In the genomic region with DNA sequence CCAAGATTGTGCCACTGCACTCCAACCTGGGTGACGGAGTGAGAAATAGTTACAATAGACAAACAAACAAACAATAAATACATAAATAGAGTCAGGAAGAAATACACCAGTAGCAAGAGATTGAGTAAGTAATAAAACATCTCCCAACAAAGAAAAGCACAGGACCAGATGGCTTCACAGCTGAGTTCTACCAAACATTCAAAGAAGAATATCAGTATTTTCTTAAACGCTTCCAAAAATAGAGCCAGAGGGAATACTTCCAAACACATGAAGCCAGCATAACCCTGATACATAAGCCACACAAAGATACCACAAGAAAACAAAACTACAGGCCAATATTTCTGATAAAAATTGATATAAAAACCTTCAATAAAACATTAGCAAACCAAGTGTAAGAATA, we compare ENCODE assay signal across 17 cellular contexts. TPM values are rescaled to one million over a fixed set of nuclear protein-coding genes. Genes with fewer than 3 reads are reported as not detected.
DNase-seq lines count a peak whose midpoint lies in the region; ATAC-seq and TF ChIP-seq lines count a peak whose summit lies in the region.
"Had no signal": no experiment of that assay in that cellular context is flagged by ENCODE, and none has a peak within 500 bp of the region (broad histone marks: within the 10 kb centered on the region; RNA-seq: fewer than 3 reads in every experiment).

No MANE protein-coding gene starts in this region.

- H3K9ac ChIP-seq in endodermal cell (ENCODE audit: extremely low read depth, low read length, poor library complexity, severe bottlenecking), result no peak overlapping the region

- H3K36me3 Mint-ChIP-seq in endodermal cell (ENCODE audit: low read depth), result no peaks in the 10 kb centered on the region
- H3K36me3 Mint-ChIP-seq: CD14-positive monocyte; CD8-positive, alpha-beta T cell had no signal

- peaks cover 11% of the 10 kb centered on the region for H3K9me3 ChIP-seq in left ventricle myocardium inferior (replicated peaks)
- H3K9me3 ChIP-seq in endodermal cell (ENCODE audit: control insufficient read depth, low read length), result no peaks in the 10 kb centered on the region

- intact Hi-C loops in Right ventricle myocardium superior (cut with DNase I) (no loop called here), cardiac septum (cut with DNase I) (no loop called here), left ventricle myocardium inferior (cut with micrococcal nuclease) (no loop called here)

- peaks cover 5% of the 10 kb centered on the region for H3K9me3 Mint-ChIP-seq in endodermal cell
- H3K9me3 Mint-ChIP-seq: CD8-positive, alpha-beta T cell; HFFc6 had no signal

- WGBS in endodermal cell (ENCODE audit: insufficient coverage in 1 of 2, insufficient read length in 1 of 2), 2 experiments, result 97% methylated on average over 2 of the region's 2 CpGs; no CpG with 5 or more reads in 1 of the 2 experiments

- ATAC-seq in Right ventricle myocardium superior (ENCODE audit: poor library complexity) (peak; percentile 71), GM18867 (IDR thresholded peaks at IDR 0.05; ENCODE audit: unreplicated experiment) (no peak)
- ATAC-seq: CD8-positive, alpha-beta T cell; HepG2 had no signal

- peak; percentile 27 for DNase-seq in DMS 273 (lab: John Stamatoyannopoulos, UW; ENCODE audit: unreplicated experiment)
- no peak for DNase-seq in DMS 273 treated with DMSO at 0.1 percent for 48 hours (lab: John Stamatoyannopoulos, UW)
- DNase-seq in Right ventricle myocardium superior, result no peak
- DNase-seq in cardiac septum (ENCODE audit: low spot score), result no peak
- no peak for DNase-seq in left ventricle myocardium inferior
- DNase-seq in effector CD8-positive, alpha-beta T cell (lab: John Stamatoyannopoulos, UW), result no peak
- DNase-seq in endodermal cell, result no peak
- DNase-seq: CD8-positive, alpha-beta T cell; COR-L47; DMS53; GF-D8; HCEC 1CT; HFFc6 had no signal

- no peak overlapping the region for H3K4me3 Mint-ChIP-seq in endodermal cell
- H3K4me3 Mint-ChIP-seq: CD14-positive monocyte; CD8-positive, alpha-beta T cell; HFFc6 had no signal

- no peaks in the 10 kb centered on the region for H3K27me3 ChIP-seq in left ventricle myocardium inferior (ENCODE audit: low read depth)
- no peaks in the 10 kb centered on the region for H3K27me3 ChIP-seq in endodermal cell (ENCODE audit: control insufficient read depth, insufficient read depth, low read length, poor library complexity, severe bottlenecking)

- no peaks in the 10 kb centered on the region for H3K4me1 ChIP-seq in left ventricle myocardium inferior
- H3K4me1 ChIP-seq in endodermal cell (ENCODE audit: control insufficient read depth, insufficient read depth, low read length), result no peaks in the 10 kb centered on the region

- no peak for TF ChIP-seq CTCF in left ventricle myocardium inferior (IDR thresholded peaks at IDR 0.05; ENCODE audit: borderline replicate concordance)
- no peak for TF ChIP-seq CTCF in endodermal cell (conservative IDR thresholded peaks at IDR 0.05)

- H3K4me3 ChIP-seq in left ventricle myocardium inferior (no peak overlapping the region), endodermal cell (ENCODE audit: low read length) (no peak overlapping the region)

- peaks cover 2% of the 10 kb centered on the region for H3K27me3 Mint-ChIP-seq in endodermal cell (ENCODE audit: insufficient read depth)

- H3K27ac Mint-ChIP-seq in endodermal cell, result no peak overlapping the region
- H3K27ac Mint-ChIP-seq: CD8-positive, alpha-beta T cell; HFFc6 had no signal

- no peaks in the 10 kb centered on the region for H3K36me3 ChIP-seq in left ventricle myocardium inferior
- H3K36me3 ChIP-seq in endodermal cell (ENCODE audit: control insufficient read depth, insufficient read depth, low read length), result no peaks in the 10 kb centered on the region

- H3K27ac ChIP-seq in left ventricle myocardium inferior (replicated peaks), result peak overlapping the region; percentile 27
- H3K27ac ChIP-seq in endodermal cell (ENCODE audit: low read depth, low read length), result no peak overlapping the region
- H3K27ac ChIP-seq: 22Rv1 had no signal

- no peaks in the 10 kb centered on the region for H3K4me1 Mint-ChIP-seq in endodermal cell
- H3K4me1 Mint-ChIP-seq: CD14-positive monocyte had no signal

RNA-seq across cellular contexts. Expression of gene IGSF10, which starts 30.7 kb away (rescaled TPM):
- total RNA-seq in Right ventricle myocardium superior (2.6 TPM), cardiac septum (0.83 TPM), left ventricle myocardium inferior (3.1 TPM), endodermal cell (under 1 TPM; 0.24 to 0.44 TPM)
- 0.43 TPM for polyA plus RNA-seq in endodermal cell (2013, experiment 1 of 2)
- 0.33 TPM for polyA plus RNA-seq in endodermal cell (2013, experiment 2 of 2)
- total RNA-seq: CD8-positive, alpha-beta T cell; HepG2 had no signal
